Comparison of ENCODE assay signal across 11 cellular contexts in the genomic region with DNA sequence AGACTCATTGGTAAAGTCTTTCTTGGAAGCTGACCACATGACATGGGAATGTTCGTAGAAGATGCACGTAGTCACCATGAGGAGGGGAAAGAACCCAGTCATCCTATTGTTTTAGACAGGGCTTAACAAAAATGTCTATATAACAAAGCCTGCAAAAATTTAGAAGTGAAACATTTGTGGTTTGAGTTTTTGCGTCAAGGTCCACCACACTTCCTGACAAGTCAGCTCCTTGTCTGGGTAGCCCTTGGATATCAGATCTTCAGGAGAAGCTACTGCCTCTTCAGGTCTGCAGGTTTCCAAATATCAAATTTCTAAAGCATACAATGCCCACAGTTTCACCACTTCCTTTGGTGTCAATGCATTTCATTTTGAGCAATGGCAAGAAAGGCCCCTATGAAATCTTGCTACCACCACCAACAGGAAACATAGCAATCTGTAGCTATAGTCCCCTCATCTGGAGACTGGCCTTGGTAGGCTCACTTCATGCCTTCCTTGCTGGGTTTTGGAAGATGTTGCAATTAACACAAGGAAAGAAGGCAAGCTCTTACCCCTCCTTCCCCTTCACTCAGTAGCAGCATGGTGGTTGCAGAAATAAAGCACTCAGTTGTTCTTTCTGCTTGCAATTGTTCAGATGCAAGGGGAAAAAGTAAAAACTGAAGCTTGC.
DNase-seq lines count a peak whose midpoint lies in the region; ATAC-seq and TF ChIP-seq lines count a peak whose summit lies in the region.
"Had no signal": no experiment of that assay in that cellular context is flagged by ENCODE, and none has a peak within 500 bp of the region (broad histone marks: within the 10 kb centered on the region; RNA-seq: fewer than 3 reads in every experiment).

No MANE protein-coding gene starts in this region.

- H3K4me1 ChIP-seq in RWPE2 (ENCODE audit: insufficient read depth, poor library complexity, severe bottlenecking) (peaks cover 29% of the 10 kb centered on the region), thymus (ENCODE audit: control insufficient read depth, insufficient read depth, low read length) (no peaks in the 10 kb centered on the region)

- H3K27me3 ChIP-seq in RWPE2 (ENCODE audit: insufficient read depth, poor library complexity, severe bottlenecking) (no peaks in the 10 kb centered on the region), thymus (ENCODE audit: control insufficient read depth, insufficient read depth) (no peaks in the 10 kb centered on the region)
- H3K27me3 ChIP-seq: cardiac muscle cell, right lobe of liver had no signal

- intact Hi-C loops in left cardiac atrium (cut with DNase I) (no loop called here), left ventricle myocardium superior (cut with micrococcal nuclease) (no loop called here)

- H3K36me3 ChIP-seq in RWPE2 (ENCODE audit: low read depth) (no peaks in the 10 kb centered on the region), thymus (ENCODE audit: control insufficient read depth, insufficient read depth) (no peaks in the 10 kb centered on the region)
- H3K36me3 ChIP-seq: cardiac muscle cell, right lobe of liver had no signal

- 51% methylated on average over 3 of the region's 3 CpGs for WGBS in thymus

- H3K4me3 ChIP-seq in RWPE2 (ENCODE audit: severe bottlenecking) (no peak overlapping the region), thymus (ENCODE audit: low read length) (no peak overlapping the region)
- H3K4me3 ChIP-seq: cardiac muscle cell, right lobe of liver had no signal

- no peak for DNase-seq in left cardiac atrium
- DNase-seq in left ventricle myocardium superior, result no peak
- DNase-seq in RWPE2 (ENCODE audit: low spot score), result no peak
- DNase-seq in fibroblast of gingiva (ENCODE audit: low read depth), result peak; percentile 70
- no peak for DNase-seq in NCI-H1930 (lab: John Stamatoyannopoulos, UW)
- no peak for DNase-seq in NAMALWA (ENCODE audit: low spot score)
- no peak for DNase-seq in NCI-H2081 treated with DMSO at 0.1 percent for 48 hours (lab: John Stamatoyannopoulos, UW)
- DNase-seq: NCI-H1105, right lobe of liver had no signal

- peak overlapping the region; percentile 99 for H3K27ac ChIP-seq in RWPE2 (ENCODE audit: poor library complexity, severe bottlenecking)
- H3K27ac ChIP-seq in thymus (ENCODE audit: low read depth), result peak overlapping the region; percentile 42
- H3K27ac ChIP-seq: cardiac muscle cell, right lobe of liver had no signal

- H3K9me3 ChIP-seq in RWPE2 (ENCODE audit: severe bottlenecking) (no peaks in the 10 kb centered on the region), thymus (ENCODE audit: control insufficient read depth) (no peaks in the 10 kb centered on the region)
- H3K9me3 ChIP-seq: right lobe of liver had no signal

- peak; percentile 8 for TF ChIP-seq CTCF in RWPE2 (IDR thresholded peaks at IDR 0.05; ENCODE audit: poor library complexity, severe bottlenecking)

- ATAC-seq in left cardiac atrium (peak; percentile 13 to 33), left ventricle myocardium superior (no peak), RWPE2 (ENCODE audit: low read depth) (peak; percentile 58)
